3 cellular contexts compared by ENCODE assay signal in genomic region chr3:153146191-153147053, GRCh38.
TF ChIP-seq lines count a peak whose summit lies in the region.

No MANE protein-coding gene starts in this region.

TF ChIP-seq in SK-N-SH, 30 proteins besides CTCF, POLR2A, EP300 and RAD21:
- TF ChIP-seq GABPA (IDR thresholded peaks at IDR 0.05; ENCODE audit: low read depth) (no peak), MEF2A (IDR thresholded peaks at IDR 0.05; ENCODE audit: borderline replicate concordance, low read depth) (no peak)

TF ChIP-seq in SK-N-SH treated with all-trans-retinoic acid at 6 μM for 48 hours, 23 proteins besides CTCF, POLR2A, EP300 and RAD21:
- no peak for TF ChIP-seq BACH2 (CRISPR knock-in tag; IDR thresholded peaks at IDR 0.05; ENCODE audit: borderline replicate concordance)
- TF ChIP-seq TSHZ2 (CRISPR knock-in tag; IDR thresholded peaks at IDR 0.05) = no peak
- TF ChIP-seq ARNTL (CRISPR knock-in tag; IDR thresholded peaks at IDR 0.05; ENCODE audit: borderline replicate concordance, low read depth) = no peak
- TF ChIP-seq ZFP30 (CRISPR knock-in tag; IDR thresholded peaks at IDR 0.05) = no peak
- no peak for TF ChIP-seq PATZ1 (CRISPR knock-in tag; IDR thresholded peaks at IDR 0.05; ENCODE audit: borderline replicate concordance)
- no peak for TF ChIP-seq PPARA (CRISPR knock-in tag; IDR thresholded peaks at IDR 0.05; ENCODE audit: borderline replicate concordance)
- no peak for TF ChIP-seq OSR1 (CRISPR knock-in tag; IDR thresholded peaks at IDR 0.05)
- TF ChIP-seq ZNF8 (CRISPR knock-in tag; IDR thresholded peaks at IDR 0.05) = no peak
- no peak for TF ChIP-seq ISL1 (CRISPR knock-in tag; IDR thresholded peaks at IDR 0.05)
- no peak for TF ChIP-seq TOX (CRISPR knock-in tag; IDR thresholded peaks at IDR 0.05; ENCODE audit: borderline replicate concordance)
- TF ChIP-seq SNAI2 (CRISPR knock-in tag; IDR thresholded peaks at IDR 0.05) = no peak
- TF ChIP-seq RARB (CRISPR knock-in tag; IDR thresholded peaks at IDR 0.05) = no peak
- no peak for TF ChIP-seq POU6F1 (CRISPR knock-in tag; IDR thresholded peaks at IDR 0.05; ENCODE audit: borderline replicate concordance, low read depth)
- TF ChIP-seq ZNF565 (CRISPR knock-in tag; conservative IDR thresholded peaks at IDR 0.05; ENCODE audit: low read depth) = no peak
- TF ChIP-seq CREB5 (CRISPR knock-in tag; IDR thresholded peaks at IDR 0.05; ENCODE audit: low read depth) = no peak

TF ChIP-seq in IMR-90, 13 proteins besides CTCF, POLR2A, EP300 and RAD21:
- TF ChIP-seq ELK1 (IDR thresholded peaks at IDR 0.05; ENCODE audit: borderline replicate concordance, low read depth, low read length) = no peak
- TF ChIP-seq CHD1 (IDR thresholded peaks at IDR 0.05; ENCODE audit: low read depth, low read length) = no peak
- no peak for TF ChIP-seq RFX5 (IDR thresholded peaks at IDR 0.05; ENCODE audit: low read depth, low read length)
- no peak for TF ChIP-seq SMC3 (IDR thresholded peaks at IDR 0.05; ENCODE audit: low read depth, low read length)
- TF ChIP-seq CEBPB (IDR thresholded peaks at IDR 0.05; ENCODE audit: low read depth, low read length) = no peak
- no peak for TF ChIP-seq USF2 (IDR thresholded peaks at IDR 0.05; ENCODE audit: low read depth, low read length)
- no peak for TF ChIP-seq RCOR1 (IDR thresholded peaks at IDR 0.05; ENCODE audit: insufficient replicate concordance, low read length)
- TF ChIP-seq BHLHE40 (IDR thresholded peaks at IDR 0.05; ENCODE audit: low read depth, low read length) = no peak
